In the genomic region with DNA sequence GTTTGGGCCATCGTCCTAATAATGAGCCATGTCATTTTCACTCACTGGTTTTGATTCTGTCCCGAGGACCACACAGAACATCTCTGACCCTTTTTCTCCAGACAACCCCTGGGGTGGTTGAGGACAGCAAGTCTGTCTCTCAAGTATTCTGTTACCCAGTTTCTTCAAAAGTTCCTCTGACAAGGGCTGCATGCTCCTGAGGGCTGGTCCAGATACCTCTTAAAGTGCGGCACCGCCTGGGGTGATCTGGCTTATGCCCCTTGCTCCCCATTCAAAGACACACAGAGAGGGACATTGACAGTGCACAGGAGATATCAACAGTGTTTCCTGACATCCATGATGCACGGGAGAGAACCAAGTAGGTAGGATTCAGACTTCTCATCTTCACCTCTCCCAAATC, we compare ENCODE assay signal across 20 cellular contexts.
DNase-seq lines count a peak whose midpoint lies in the region; ATAC-seq and TF ChIP-seq lines count a peak whose summit lies in the region.
"Had no signal": no experiment of that assay in that cellular context is flagged by ENCODE, and none has a peak within 500 bp of the region (broad histone marks: within the 10 kb centered on the region; RNA-seq: fewer than 3 reads in every experiment).

No MANE protein-coding gene starts in this region.

- WGBS in esophagus muscularis mucosa: 87% methylated on average over 5 of the region's 5 CpGs
- no CpG with 5 or more reads among the region's 5 CpGs for WGBS in H9 (ENCODE audit: extremely low coverage, insufficient read length, low lambda C conversion rate)

- no peak overlapping the region for H3K27ac ChIP-seq in esophagus muscularis mucosa (replicated peaks in 1 of 4)
- peak overlapping the region; percentile 14 for H3K27ac ChIP-seq in upper lobe of right lung
- no peak overlapping the region for H3K27ac ChIP-seq in H9 (ENCODE audit: insufficient read length, low read depth, low read length)
- H3K27ac ChIP-seq: BLaER1 treated with 17β-estradiol and CSF1 and Interleukin-3, amounts not matched to agents 10 nM and 100 nM had no signal

- peaks cover 25% of the 10 kb centered on the region for H3K4me1 Mint-ChIP-seq in activated naive CD4-positive, alpha-beta T cell treated with anti-CD3 and anti-CD28 coated beads, Interleukin-2, amount 50 U/mL, for 24 hours
- H3K4me1 Mint-ChIP-seq in activated naive CD4-positive, alpha-beta T cell treated with anti-CD3 and anti-CD28 coated beads, Interleukin-2, amount 10 ng/mL, durations not matched to agents 7 days and 5 days: peaks cover 29% of the 10 kb centered on the region
- H3K4me1 Mint-ChIP-seq in progenitor cell of endocrine pancreas (ENCODE audit: low read depth) (no peaks in the 10 kb centered on the region), H9 (peaks cover 24 to 29% of the 10 kb centered on the region in 2 experiments)

- H2AFZ ChIP-seq in H9 (ENCODE audit: low read length): no peak overlapping the region

- H2BK5ac ChIP-seq in H9 (ENCODE audit: insufficient read length, low read length): no peak overlapping the region

- H3K4me2 ChIP-seq in H9 (ENCODE audit: insufficient read depth, insufficient read length, low read length): no peak overlapping the region
- H3K4me2 ChIP-seq: BLaER1 treated with 17β-estradiol and CSF1 and Interleukin-3, amounts not matched to agents 10 nM and 100 nM had no signal

- no peak overlapping the region for H3K56ac ChIP-seq in H9 (ENCODE audit: insufficient read length, low read depth, low read length)

- no peak overlapping the region for H3K9ac ChIP-seq in H9 (ENCODE audit: extremely low read depth, insufficient read length, low read length)
- H3K9ac ChIP-seq: BLaER1 treated with 17β-estradiol and CSF1 and Interleukin-3, amounts not matched to agents 10 nM and 100 nM had no signal

- no peak overlapping the region for H4K5ac ChIP-seq in H9 (ENCODE audit: insufficient read length, low read depth, low read length)

- no peak overlapping the region for H3K4ac ChIP-seq in H9 (ENCODE audit: low read depth, low read length)

- TF ChIP-seq POLR2A in esophagus muscularis mucosa (IDR thresholded peaks at IDR 0.05; ENCODE audit: low read depth): no peak

- no peaks in the 10 kb centered on the region for H3K79me1 ChIP-seq in H9 (ENCODE audit: insufficient read depth, low read depth, low read length, poor library complexity, severe bottlenecking)

- H3K27me3 ChIP-seq in esophagus muscularis mucosa: no peaks in the 10 kb centered on the region
- H3K27me3 ChIP-seq in upper lobe of right lung: no peaks in the 10 kb centered on the region
- H3K27me3 ChIP-seq in H9 (ENCODE audit: insufficient read depth, low read length): no peaks in the 10 kb centered on the region
- H3K27me3 ChIP-seq: BLaER1 treated with 17β-estradiol and CSF1 and Interleukin-3, amounts not matched to agents 10 nM and 100 nM had no signal

- intact Hi-C loops in esophagus muscularis mucosa (cut with DNase I) (no loop called here), upper lobe of right lung (cut with DNase I) (no loop called here)

- no peak for TF ChIP-seq EP300 in esophagus muscularis mucosa (IDR thresholded peaks at IDR 0.05)

- H4K8ac ChIP-seq in H9 (replicated peaks; ENCODE audit: insufficient read length, low read depth, low read length): no peak overlapping the region

- H2BK20ac ChIP-seq in H9 (ENCODE audit: low read depth, low read length, poor library complexity, severe bottlenecking): no peak overlapping the region

- H3K4me3 ChIP-seq in esophagus muscularis mucosa: no peak overlapping the region
- H3K4me3 ChIP-seq in upper lobe of right lung: no peak overlapping the region
- H3K4me3 ChIP-seq: BLaER1 treated with 17β-estradiol and CSF1 and Interleukin-3, amounts not matched to agents 10 nM and 100 nM had no signal

- no peaks in the 10 kb centered on the region for H3K79me2 ChIP-seq in H9 (ENCODE audit: insufficient read depth, low read length)

- no peak overlapping the region for H4K91ac ChIP-seq in H9 (ENCODE audit: insufficient read length, low read depth, low read length)

- H3K14ac ChIP-seq in H9 (ENCODE audit: insufficient read depth, low read length): no peak overlapping the region

- ATAC-seq in upper lobe of right lung: no peak

- H2AK5ac ChIP-seq in H9 (ENCODE audit: insufficient read length, low read length): no peak overlapping the region

- no peak for TF ChIP-seq CTCF in esophagus muscularis mucosa (IDR thresholded peaks at IDR 0.05)
- no peak for TF ChIP-seq CTCF in progenitor cell of endocrine pancreas (IDR thresholded peaks at IDR 0.05; ENCODE audit: unreplicated experiment)
- no peak for TF ChIP-seq CTCF in upper lobe of right lung (IDR thresholded peaks at IDR 0.05)
- no peak for TF ChIP-seq CTCF in H9 (conservative IDR thresholded peaks at IDR 0.05)

- no peak overlapping the region for H3T11ph ChIP-seq in H9 (ENCODE audit: low read length)

- H3K27ac Mint-ChIP-seq in activated naive CD4-positive, alpha-beta T cell treated with anti-CD3 and anti-CD28 coated beads, Interleukin-2, amount 50 U/mL, for 24 hours: peak overlapping the region; percentile 41
- H3K27ac Mint-ChIP-seq in activated naive CD4-positive, alpha-beta T cell treated with anti-CD3 and anti-CD28 coated beads, Interleukin-2, amount 10 ng/mL, durations not matched to agents 7 days and 5 days: no peak overlapping the region
- no peak overlapping the region for H3K27ac Mint-ChIP-seq in progenitor cell of endocrine pancreas
- H3K27ac Mint-ChIP-seq in H9: no peak overlapping the region
- H3K27ac Mint-ChIP-seq: CD4-positive, alpha-beta memory T cell; IgD-negative memory B cell had no signal

- H2BK120ac ChIP-seq in H9 (ENCODE audit: low read depth, low read length, poor library complexity, severe bottlenecking): no peak overlapping the region

- H3K27me3 Mint-ChIP-seq in activated naive CD4-positive, alpha-beta T cell treated with anti-CD3 and anti-CD28 coated beads, Interleukin-2, amount 50 U/mL, for 24 hours: no peaks in the 10 kb centered on the region
- no peaks in the 10 kb centered on the region for H3K27me3 Mint-ChIP-seq in activated naive CD4-positive, alpha-beta T cell treated with anti-CD3 and anti-CD28 coated beads, Interleukin-2, amount 10 ng/mL, durations not matched to agents 7 days and 5 days
- H3K27me3 Mint-ChIP-seq in progenitor cell of endocrine pancreas (peaks cover 6% of the 10 kb centered on the region), H9 (ENCODE audit: low read depth) (no peaks in the 10 kb centered on the region)
- H3K27me3 Mint-ChIP-seq: CD4-positive, alpha-beta memory T cell; IgD-negative memory B cell had no signal

- H3K23me2 ChIP-seq in H9 (ENCODE audit: insufficient read length, low read depth, low read length, poor library complexity, severe bottlenecking): no peaks in the 10 kb centered on the region

- H3K36me3 ChIP-seq in esophagus muscularis mucosa (no peaks in the 10 kb centered on the region), upper lobe of right lung (no peaks in the 10 kb centered on the region)

- H3K9me3 ChIP-seq in esophagus muscularis mucosa (no peaks in the 10 kb centered on the region), upper lobe of right lung (no peaks in the 10 kb centered on the region), H9 (ENCODE audit: control insufficient read depth, low read depth, low read length) (no peaks in the 10 kb centered on the region)

- H2BK12ac ChIP-seq in H9 (ENCODE audit: insufficient read length, low read depth, low read length): no peak overlapping the region

- H3K4me3 Mint-ChIP-seq in activated naive CD4-positive, alpha-beta T cell treated with anti-CD3 and anti-CD28 coated beads, Interleukin-2, amount 50 U/mL, for 24 hours: no peak overlapping the region
- no peak overlapping the region for H3K4me3 Mint-ChIP-seq in activated naive CD4-positive, alpha-beta T cell treated with anti-CD3 and anti-CD28 coated beads, Interleukin-2, amount 10 ng/mL, durations not matched to agents 7 days and 5 days
- no peak overlapping the region for H3K4me3 Mint-ChIP-seq in progenitor cell of endocrine pancreas (ENCODE audit: low read depth)
- H3K4me3 Mint-ChIP-seq in H9: no peak overlapping the region
- H3K4me3 Mint-ChIP-seq: CD4-positive, alpha-beta memory T cell; IgD-negative memory B cell had no signal

- H3K4me1 ChIP-seq in esophagus muscularis mucosa (peaks cover 8 to 14% (median 13%) of the 10 kb centered on the region in 4 donors), upper lobe of right lung (peaks cover 41% of the 10 kb centered on the region), H9 (ENCODE audit: insufficient read depth, low read length) (peaks cover 4% of the 10 kb centered on the region; the same call in 1 of the 2 replicates)

- H2BK15ac ChIP-seq in H9 (ENCODE audit: low read depth, low read length): no peak overlapping the region

- no peaks in the 10 kb centered on the region for H4K20me1 ChIP-seq in H9 (ENCODE audit: control insufficient read depth, insufficient read depth, insufficient read length)

- no peak overlapping the region for H3K18ac ChIP-seq in H9 (ENCODE audit: insufficient read length, low read depth, low read length)

- H3K23ac ChIP-seq in H9 (ENCODE audit: insufficient read length, low read depth, low read length): no peak overlapping the region

- DNase-seq in activated naive CD4-positive, alpha-beta T cell treated with anti-CD3 and anti-CD28 coated beads, Interleukin-2, amount 10 ng/mL, durations not matched to agents 7 days and 5 days: no peak
- DNase-seq in esophagus muscularis mucosa (ENCODE audit: extremely low spot score) (peak; percentile 90), progenitor cell of endocrine pancreas (ENCODE audit: low spot score, unreplicated experiment) (peak; percentile 2), upper lobe of right lung (no peak), H9 (no peak), COLO668 (lab: John Stamatoyannopoulos, UW; ENCODE audit: unreplicated experiment) (no peak)
- no peak for DNase-seq in activated CD4-positive, alpha-beta T cell treated with anti-CD3 and anti-CD28 coated beads, Interleukin-2, amount 50 U/mL, for 1 hour
- DNase-seq: 8988T; CD4-positive, alpha-beta memory T cell; GDM1; NCI-H1105; NCI-H146; NCI-H345; NCI-H524; NCI-H774; NK-92 treated with Interleukin-12 subunit alpha and Interleukin-12 subunit beta, amount 100 ng/mL, for 24 hours; SHP77 treated with DMSO at 0.1 percent for 48 hours had no signal

- CTCF ChIA-PET in activated naive CD4-positive, alpha-beta T cell treated with anti-CD3 and anti-CD28 coated beads, Interleukin-2, amount 10 ng/mL, durations not matched to agents 7 days and 5 days (lab: Charles Lee): no interaction called here

- H3K36me3 Mint-ChIP-seq in activated naive CD4-positive, alpha-beta T cell treated with anti-CD3 and anti-CD28 coated beads, Interleukin-2, amount 50 U/mL, for 24 hours: peaks cover 14% of the 10 kb centered on the region
- H3K36me3 Mint-ChIP-seq in activated naive CD4-positive, alpha-beta T cell treated with anti-CD3 and anti-CD28 coated beads, Interleukin-2, amount 10 ng/mL, durations not matched to agents 7 days and 5 days: peaks cover 5% of the 10 kb centered on the region
- H3K36me3 Mint-ChIP-seq in progenitor cell of endocrine pancreas (ENCODE audit: insufficient read depth) (no peaks in the 10 kb centered on the region), H9 (ENCODE audit: insufficient read depth in 1 of 3, low read depth in 3 of 3) (no peaks in the 10 kb centered on the region)

- H3K9me3 Mint-ChIP-seq in activated naive CD4-positive, alpha-beta T cell treated with anti-CD3 and anti-CD28 coated beads, Interleukin-2, amount 50 U/mL, for 24 hours: no peaks in the 10 kb centered on the region
- H3K9me3 Mint-ChIP-seq in activated naive CD4-positive, alpha-beta T cell treated with anti-CD3 and anti-CD28 coated beads, Interleukin-2, amount 10 ng/mL, durations not matched to agents 7 days and 5 days: no peaks in the 10 kb centered on the region
- H3K9me3 Mint-ChIP-seq in progenitor cell of endocrine pancreas (ENCODE audit: low read depth) (no peaks in the 10 kb centered on the region), H9 (no peaks in the 10 kb centered on the region)
- H3K9me3 Mint-ChIP-seq: CD4-positive, alpha-beta memory T cell; IgD-negative memory B cell had no signal

Comparison
In these comparisons a context has a peak if more than half of its experiments do, and no peak if none do; other contexts are left out.
1. DNase-seq: peak in esophagus muscularis mucosa (single experiment) and progenitor cell of endocrine pancreas (single experiment); none in activated naive CD4-positive, alpha-beta T cell treated with anti-CD3 and anti-CD28 coated beads, Interleukin-2, amount 10 ng/mL, durations not matched to agents 7 days and 5 days (single experiment), upper lobe of right lung (single experiment), H9 (single experiment), COLO668 (single experiment) and activated CD4-positive, alpha-beta T cell treated with anti-CD3 and anti-CD28 coated beads, Interleukin-2, amount 50 U/mL, for 1 hour (single experiment).